8 cellular contexts compared by ENCODE assay signal in the genomic region with DNA sequence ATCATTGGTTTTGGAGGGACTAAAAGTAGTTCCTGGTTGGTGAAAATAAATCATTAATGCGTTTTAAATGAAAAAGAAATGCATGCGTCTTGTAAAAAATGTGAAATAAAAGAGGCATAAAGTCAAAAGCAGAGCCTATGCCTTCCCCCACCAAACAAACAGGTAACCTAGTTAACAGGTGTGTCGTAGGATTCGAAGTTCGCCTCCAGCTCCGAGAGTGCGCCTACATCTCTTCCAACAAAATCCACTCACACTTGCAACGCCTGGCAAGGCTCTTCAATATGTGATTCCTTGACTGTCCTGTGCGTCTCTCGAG. TPM values are rescaled to one million over a fixed set of nuclear protein-coding genes. Genes with fewer than 3 reads are reported as not detected.
DNase-seq lines count a peak whose midpoint lies in the region; ATAC-seq and TF ChIP-seq lines count a peak whose summit lies in the region.

No MANE protein-coding gene starts in this region.

- no peaks in the 10 kb centered on the region for H3K27me3 ChIP-seq in CD8-positive, alpha-beta T cell (ENCODE audit: insufficient read depth, low read length)
- no peaks in the 10 kb centered on the region for H3K27me3 ChIP-seq in HL-60 (ENCODE audit: insufficient read depth, poor library complexity, severe bottlenecking)
- H3K27me3 ChIP-seq in muscle layer of colon (ENCODE audit: control insufficient read depth in 1 of 2, insufficient read depth in 2 of 2, low read length in 2 of 2) = no peaks in the 10 kb centered on the region

- POLR2A ChIA-PET in CD8-positive, alpha-beta T cell (lab: Charles Lee) = interaction anchor here (0.8 to 4.5 kb wide), 12 partner anchors 10 to 167 kb away, joined by 3 to 56 read pairs (median 8); partner anchors contain the start of genes ELAC1, ME2 and MEX3C

- no peaks in the 10 kb centered on the region for H3K9me3 ChIP-seq in CD8-positive, alpha-beta T cell (ENCODE audit: low read length)
- no peaks in the 10 kb centered on the region for H3K9me3 ChIP-seq in muscle layer of colon (ENCODE audit: low read length)

- H3K9ac ChIP-seq in muscle layer of colon (ENCODE audit: low read length) = peak overlapping the region; percentile 90

- no peak for ATAC-seq in CD8-positive, alpha-beta T cell
- ATAC-seq in central memory CD8-positive, alpha-beta T cell (replicated peaks; ENCODE audit: extremely low read depth, poor library complexity, severe bottlenecking) = no peak
- ATAC-seq in GM18498 (IDR thresholded peaks at IDR 0.05; ENCODE audit: unreplicated experiment) = no peak

- intact Hi-C loops in CD8-positive, alpha-beta T cell (cut with DNase I, micrococcal nuclease) = loop anchor here in 1 of 2 experiments (1.0 to 2.0 kb wide), 2 partner anchors 21 to 60 kb away; no protein-coding TSS in a partner anchor
- intact Hi-C loops in lower leg skin (cut with DNase I; ENCODE audit: low total_unique reads) = no loop called here

- H3K9me3 Mint-ChIP-seq in CD8-positive, alpha-beta T cell = no peaks in the 10 kb centered on the region
- no peaks in the 10 kb centered on the region for H3K9me3 Mint-ChIP-seq in central memory CD8-positive, alpha-beta T cell

- peaks cover 16% of the 10 kb centered on the region for H3K36me3 Mint-ChIP-seq in CD8-positive, alpha-beta T cell
- H3K36me3 Mint-ChIP-seq in central memory CD8-positive, alpha-beta T cell (ENCODE audit: insufficient read depth) = peaks cover 29% of the 10 kb centered on the region

- TF ChIP-seq POLR2A in lower leg skin (IDR thresholded peaks at IDR 0.05) = no peak

- H3K27ac Mint-ChIP-seq in CD8-positive, alpha-beta T cell = peak overlapping the region; percentile 99
- peak overlapping the region; percentile 91 for H3K27ac Mint-ChIP-seq in central memory CD8-positive, alpha-beta T cell (ENCODE audit: low read depth)

- H3K27me3 Mint-ChIP-seq in CD8-positive, alpha-beta T cell (ENCODE audit: low read depth) = no peaks in the 10 kb centered on the region
- no peaks in the 10 kb centered on the region for H3K27me3 Mint-ChIP-seq in central memory CD8-positive, alpha-beta T cell

- WGBS in lower leg skin, 2 donors = 5 to 7% methylated on average over 10 of the region's 10 CpGs

- TF ChIP-seq CTCF in CD8-positive, alpha-beta T cell (IDR thresholded peaks at IDR 0.05) = no peak
- TF ChIP-seq CTCF in HL-60 (IDR thresholded peaks at IDR 0.05; ENCODE audit: insufficient read depth, low read length) (no peak), lower leg skin (IDR thresholded peaks at IDR 0.05) (no peak)

- CTCF ChIA-PET in CD8-positive, alpha-beta T cell (lab: Charles Lee) = interaction anchor here (1.6 to 3.6 kb wide), 3 partner anchors 22 to 209 kb away, joined by 5 to 17 read pairs (median 7); no protein-coding TSS in a partner anchor

- H3K4me1 ChIP-seq in CD8-positive, alpha-beta T cell (ENCODE audit: insufficient read depth, low read length) = peaks cover 36% of the 10 kb centered on the region
- peaks cover 39% of the 10 kb centered on the region for H3K4me1 ChIP-seq in muscle layer of colon (ENCODE audit: insufficient read depth, low read length)

- peaks cover 59% of the 10 kb centered on the region for H3K4me1 Mint-ChIP-seq in CD8-positive, alpha-beta T cell (ENCODE audit: low read depth)
- H3K4me1 Mint-ChIP-seq in central memory CD8-positive, alpha-beta T cell = peaks cover 48% of the 10 kb centered on the region

- no peaks in the 10 kb centered on the region for H3K36me3 ChIP-seq in CD8-positive, alpha-beta T cell (ENCODE audit: insufficient read depth, low read length)
- peaks cover 8% of the 10 kb centered on the region for H3K36me3 ChIP-seq in muscle layer of colon (ENCODE audit: insufficient read depth, low read length)

- H3K4me3 ChIP-seq in CD8-positive, alpha-beta T cell (ENCODE audit: low read depth, low read length) = peak overlapping the region; percentile 58
- H3K4me3 ChIP-seq in HL-60 (replicated peaks; ENCODE audit: insufficient read depth, low read length) = peak overlapping the region; percentile 79
- peak overlapping the region; percentile 71 to 81 for H3K4me3 ChIP-seq in muscle layer of colon (ENCODE audit: low read depth in 1 of 2, low read length in 2 of 2)
- no peak overlapping the region for H3K4me3 ChIP-seq in lower leg skin (ENCODE audit: low read depth, poor library complexity, severe bottlenecking)

- H3K27ac ChIP-seq in CD8-positive, alpha-beta T cell (ENCODE audit: low read depth, low read length) = peak overlapping the region; percentile 81
- H3K27ac ChIP-seq in HL-60 (replicated peaks) (peak overlapping the region; percentile 93), muscle layer of colon (ENCODE audit: low read depth, low read length) (peak overlapping the region; percentile 88)

- peak overlapping the region; percentile 97 for H3K4me3 Mint-ChIP-seq in CD8-positive, alpha-beta T cell
- H3K4me3 Mint-ChIP-seq in central memory CD8-positive, alpha-beta T cell = peak overlapping the region; percentile 88

- DNase-seq in CD8-positive, alpha-beta T cell = no peak
- DNase-seq in HL-60 (ENCODE audit: low read depth in 1 of 2, low spot score in 1 of 2) (no peak), lower leg skin (ENCODE audit: low spot score in 2 of 2) (no peak), ureter (ENCODE audit: low spot score) (no peak), iPS-NIHi11 (ENCODE audit: low spot score) (no peak)
- DNase-seq in central memory CD8-positive, alpha-beta T cell (ENCODE audit: low spot score in 2 of 2) = no peak

RNA-seq across cellular contexts. Expression of gene SMAD4, which starts 0.7 kb away (rescaled TPM):
- total RNA-seq in CD8-positive, alpha-beta T cell = 10 to 100 TPM; 80.4 to 86.5 TPM
- 100 to 1,000 TPM; 101 to 171 (median 128) TPM for total RNA-seq in lower leg skin
- 118 TPM for total RNA-seq in ureter
